29 cellular contexts compared by ENCODE assay signal in genomic region chr7:16693601-16694318, GRCh38.
"Had no signal": no experiment of that assay in that cellular context is flagged by ENCODE, and none has a peak within 500 bp of the region (broad histone marks: within the 10 kb centered on the region; RNA-seq: fewer than 3 reads in every experiment).

No MANE protein-coding gene starts in this region.

- H3K27me3 ChIP-seq: body of pancreas, cardiac muscle cell, gastroesophageal sphincter, hepatocyte, right atrium auricular region, tibial nerve had no signal

- H3K4me3 Mint-ChIP-seq: activated CD4-positive, alpha-beta T cell treated with anti-CD3 and anti-CD28 coated beads for 36 hours; activated naive CD4-positive, alpha-beta T cell treated with anti-CD3 and anti-CD28 coated beads, Interleukin-2, amount 10 ng/mL, durations not matched to agents 7 days and 5 days; activated T-helper 1 cell treated with anti-CD3 and anti-CD28 coated beads, Interleukin-12 subunit alpha, Interleukin-12 subunit beta, Interleukin-2, Interleukin-4 antibody, amounts not matched to agents 30 ng/mL and 10 ng/mL and 1 ng/mL, durations not matched to agents 14 hours and 24 hours and 36 hours; memory B cell; naive thymus-derived CD8-positive, alpha-beta T cell; neural crest cell; stimulated activated memory B cell treated with anti-CD40 and anti-IgM and Interleukin-4, amounts not matched to agents 10 μg/mL and 1 μg/mL and 100 μg/mL, for 72 hours; stimulated activated naive CD8-positive, alpha-beta T cell treated with anti-CD3 and anti-CD28 coated beads, Interleukin-15, amount 100 ng/mL, for 72 hours had no signal

- H3K4me3 ChIP-seq: body of pancreas, cardiac muscle cell, gastroesophageal sphincter, hepatocyte, psoas muscle, right atrium auricular region, smooth muscle cell, tibial nerve had no signal

- DNase-seq: activated CD4-positive, alpha-beta T cell treated with anti-CD3 and anti-CD28 coated beads for 36 hours; activated CD4-positive, alpha-beta T cell treated with anti-CD3 and anti-CD28 coated beads, Interleukin-2, amount 50 U/mL, for 4 hours; activated CD4-positive, CD25-positive, alpha-beta regulatory T cell; activated effector memory CD4-positive, alpha-beta T cell treated with anti-CD3 and anti-CD28 coated beads, Interleukin-2, amount 50 U/mL, for 16 hours; activated naive CD4-positive, alpha-beta T cell treated with anti-CD3 and anti-CD28 coated beads, Interleukin-2, amount 10 ng/mL, durations not matched to agents 7 days and 5 days; activated T-cell treated with anti-CD3 and anti-CD28 coated beads for 4 hours; body of pancreas; cortex of kidney; midbrain; naive thymus-derived CD8-positive, alpha-beta T cell; nucleus accumbens; psoas muscle; stimulated activated CD4-positive, alpha-beta T cell treated with anti-CD3 and anti-CD28 coated beads, Interleukin-1b, Interleukin-23, amount 100 ng/mL, for 48 hours; stimulated activated CD4-positive, alpha-beta T cell treated with anti-CD3 and anti-CD28 coated beads, Interleukin-4, amount 100 ng/mL, for 4 hours; stimulated activated CD8-positive, alpha-beta memory T cell treated with anti-CD3 and anti-CD28 coated beads, Interleukin-4, amount 100 ng/mL, for 48 hours; stimulated activated naive CD8-positive, alpha-beta T cell treated with anti-CD3 and anti-CD28 coated beads, Interleukin-15, amount 100 ng/mL, for 72 hours; substantia nigra; T-helper 1 cell had no signal

- H3K27ac Mint-ChIP-seq: activated CD4-positive, alpha-beta T cell treated with anti-CD3 and anti-CD28 coated beads for 36 hours; activated naive CD4-positive, alpha-beta T cell treated with anti-CD3 and anti-CD28 coated beads, Interleukin-2, amount 10 ng/mL, durations not matched to agents 7 days and 5 days; activated T-helper 1 cell treated with anti-CD3 and anti-CD28 coated beads, Interleukin-12 subunit alpha, Interleukin-12 subunit beta, Interleukin-2, Interleukin-4 antibody, amounts not matched to agents 30 ng/mL and 10 ng/mL and 1 ng/mL, durations not matched to agents 14 hours and 24 hours and 36 hours; memory B cell; stimulated activated memory B cell treated with anti-CD40 and anti-IgM and Interleukin-4, amounts not matched to agents 10 μg/mL and 1 μg/mL and 100 μg/mL, for 72 hours had no signal

- H3K4me2 ChIP-seq: hepatocyte, smooth muscle cell had no signal

- H3K79me2 ChIP-seq: hepatocyte, parathyroid adenoma had no signal

- H3K9ac ChIP-seq: parathyroid adenoma had no signal

- H3K9me3 Mint-ChIP-seq: activated naive CD4-positive, alpha-beta T cell treated with anti-CD3 and anti-CD28 coated beads, Interleukin-2, amount 10 ng/mL, durations not matched to agents 7 days and 5 days; activated T-helper 1 cell treated with anti-CD3 and anti-CD28 coated beads, Interleukin-12 subunit alpha, Interleukin-12 subunit beta, Interleukin-2, Interleukin-4 antibody, amounts not matched to agents 30 ng/mL and 10 ng/mL and 1 ng/mL, durations not matched to agents 14 hours and 24 hours and 36 hours; memory B cell; naive thymus-derived CD8-positive, alpha-beta T cell; neural crest cell; stimulated activated memory B cell treated with anti-CD40 and anti-IgM and Interleukin-4, amounts not matched to agents 10 μg/mL and 1 μg/mL and 100 μg/mL, for 72 hours; stimulated activated naive CD8-positive, alpha-beta T cell treated with anti-CD3 and anti-CD28 coated beads, Interleukin-15, amount 100 ng/mL, for 72 hours had no signal

- H3K27me3 Mint-ChIP-seq: activated CD4-positive, alpha-beta T cell treated with anti-CD3 and anti-CD28 coated beads for 36 hours; activated naive CD4-positive, alpha-beta T cell treated with anti-CD3 and anti-CD28 coated beads, Interleukin-2, amount 10 ng/mL, durations not matched to agents 7 days and 5 days; memory B cell; naive thymus-derived CD8-positive, alpha-beta T cell; stimulated activated memory B cell treated with anti-CD40 and anti-IgM and Interleukin-4, amounts not matched to agents 10 μg/mL and 1 μg/mL and 100 μg/mL, for 72 hours; stimulated activated naive CD8-positive, alpha-beta T cell treated with anti-CD3 and anti-CD28 coated beads, Interleukin-15, amount 100 ng/mL, for 72 hours had no signal

- H2AFZ ChIP-seq: hepatocyte, parathyroid adenoma had no signal

- H3K4me1 ChIP-seq: body of pancreas, parathyroid adenoma, psoas muscle, right atrium auricular region had no signal

- H3K9me3 ChIP-seq: body of pancreas, gastroesophageal sphincter, psoas muscle, right atrium auricular region, tibial nerve had no signal

- ATAC-seq: activated CD4-positive, alpha-beta T cell treated with anti-CD3 and anti-CD28 coated beads for 36 hours; body of pancreas; gastroesophageal sphincter; naive thymus-derived CD8-positive, alpha-beta T cell; psoas muscle; stimulated activated memory B cell treated with anti-CD40 and anti-IgM and Interleukin-4, amounts not matched to agents 10 μg/mL and 1 μg/mL and 100 μg/mL, for 72 hours; stimulated activated naive CD8-positive, alpha-beta T cell treated with anti-CD3 and anti-CD28 coated beads, Interleukin-15, amount 100 ng/mL, for 72 hours had no signal

- H3K27ac ChIP-seq: body of pancreas, gastroesophageal sphincter, hepatocyte, parathyroid adenoma, psoas muscle, right atrium auricular region, tibial nerve had no signal

- H3K4me1 Mint-ChIP-seq: activated naive CD4-positive, alpha-beta T cell treated with anti-CD3 and anti-CD28 coated beads, Interleukin-2, amount 10 ng/mL, durations not matched to agents 7 days and 5 days; memory B cell; stimulated activated memory B cell treated with anti-CD40 and anti-IgM and Interleukin-4, amounts not matched to agents 10 μg/mL and 1 μg/mL and 100 μg/mL, for 72 hours; stimulated activated naive CD8-positive, alpha-beta T cell treated with anti-CD3 and anti-CD28 coated beads, Interleukin-15, amount 100 ng/mL, for 72 hours had no signal
